Comparison of ENCODE assay signal across 10 cellular contexts in genomic region chr16:3527216-3527829, GRCh38. TPM values are rescaled to one million over a fixed set of nuclear protein-coding genes. Genes with fewer than 3 reads are reported as not detected.
DNase-seq lines count a peak whose midpoint lies in the region; ATAC-seq and TF ChIP-seq lines count a peak whose summit lies in the region.
"Not testable (repeated sequence)": the region's sequence is repeated elsewhere in the genome, so short reads cannot be mapped to it uniquely, and the experiment has no call there.
"Had no signal": no experiment of that assay in that cellular context is flagged by ENCODE, and none has a peak within 500 bp of the region (broad histone marks: within the 10 kb centered on the region; RNA-seq: fewer than 3 reads in every experiment).

No MANE protein-coding gene starts in this region.

- not testable (repeated sequence) for ATAC-seq in lower lobe of right lung

- H3K9me2 ChIP-seq in SU-DHL-6 (replicated peaks; ENCODE audit: insufficient read depth, low read length) = not testable (repeated sequence)

- not testable (repeated sequence) for H3K4me1 ChIP-seq in esophagus squamous epithelium, lower lobe of right lung

- not testable (repeated sequence) for TF ChIP-seq POLR2A in esophagus squamous epithelium (IDR thresholded peaks at IDR 0.05)

- not testable (repeated sequence) for H3K36me3 ChIP-seq in SU-DHL-6 (ENCODE audit: low read length)
- H3K36me3 ChIP-seq in esophagus squamous epithelium = peaks cover 5 to 78% (median 19%) of the 10 kb centered on the region in 3 donors
- peaks cover 68% of the 10 kb centered on the region for H3K36me3 ChIP-seq in lower lobe of right lung

- H3K27ac ChIP-seq in SU-DHL-6 (ENCODE audit: low read depth, low read length); esophagus squamous epithelium; lower lobe of right lung: not testable (repeated sequence)

- DNase-seq in AG04449 (ENCODE audit: low read depth, low spot score); GM13976 (ENCODE audit: low spot score); esophagus squamous epithelium (lab: John Stamatoyannopoulos, UW): not testable (repeated sequence)
- DNase-seq in NCI-H2029 treated with DMSO at 0.1 percent for 48 hours (lab: John Stamatoyannopoulos, UW) = peak; percentile 13
- DNase-seq in activated gamma-delta T cell treated with Interleukin-2 at 50 U/mL for 16 hours = peak; percentile 45
- DNase-seq in lower lobe of right lung = peak; percentile 85
- DNase-seq in stimulated activated CD4-positive, alpha-beta T cell treated with anti-CD3 and anti-CD28 coated beads, Interleukin-15, amount 100 ng/mL, for 48 hours (ENCODE audit: low read depth in 2 of 2) = peak; percentile 23 to 43

- POLR2A ChIA-PET in AG04449 (lab: Yijun Ruan, JAX) = not testable (repeated sequence)

- H2AFZ ChIP-seq in SU-DHL-6 (ENCODE audit: low read depth, low read length, severe bottlenecking) = not testable (repeated sequence)

- intact Hi-C loops in esophagus squamous epithelium (cut with DNase I); lower lobe of right lung (cut with DNase I): not testable (repeated sequence)

- H3F3A ChIP-seq in SU-DHL-6 (ENCODE audit: insufficient read depth) = not testable (repeated sequence)

- not testable (repeated sequence) for H3K4me3 ChIP-seq in AG04449 (ENCODE audit: low read depth, low read length); SU-DHL-6 (ENCODE audit: insufficient read depth, low read length, poor library complexity, severe bottlenecking); esophagus squamous epithelium; lower lobe of right lung

- not testable (repeated sequence) for H3K27me3 ChIP-seq in SU-DHL-6 (ENCODE audit: low read length); esophagus squamous epithelium; lower lobe of right lung (ENCODE audit: low read depth)

- H3K9ac ChIP-seq in SU-DHL-6 (ENCODE audit: low read length) = not testable (repeated sequence)

- H3K9me3 ChIP-seq in SU-DHL-6 (ENCODE audit: insufficient read depth, low read length); esophagus squamous epithelium; lower lobe of right lung: not testable (repeated sequence)

- in situ Hi-C loops in GM13976 (cut with MboI; ENCODE audit: low sequenced_read_pairs, unreplicated experiment) = loop anchor here (25.0 kb wide), 2 partner anchors 135 to 360 kb away; partner anchors contain the start of genes CREBBP and DNASE1

- WGBS in esophagus squamous epithelium, 2 donors = 32 to 49% methylated on average over 8 to 12 of the region's 12 CpGs

- CTCF ChIA-PET in AG04449 (lab: Yijun Ruan, JAX) = interaction anchor here (1.1 to 2.4 kb wide), 3 partner anchors 9 to 144 kb away, joined by 3 to 20 read pairs (median 3); no protein-coding TSS in a partner anchor

- not testable (repeated sequence) for H3K79me2 ChIP-seq in SU-DHL-6 (ENCODE audit: insufficient read depth, low read length)

- TF ChIP-seq CTCF in AG04449 (IDR thresholded peaks at IDR 0.05; ENCODE audit: insufficient read depth, low read length, missing control alignments) (peak; percentile 67), GM13976 (IDR thresholded peaks at IDR 0.05; ENCODE audit: borderline replicate concordance, control extremely low read depth, extremely low read depth, insufficient read depth, missing control alignments) (peak; percentile 84), SU-DHL-6 (IDR thresholded peaks at IDR 0.05; ENCODE audit: insufficient read depth, low read length, poor library complexity, severe bottlenecking) (peak; percentile 39), esophagus squamous epithelium (IDR thresholded peaks at IDR 0.05) (peak in 5 of 6 experiments; percentile 41 to 67 (median 57)), lower lobe of right lung (IDR thresholded peaks at IDR 0.05) (peak; percentile 63)

- not testable (repeated sequence) for H4K20me1 ChIP-seq in SU-DHL-6 (ENCODE audit: low read depth, low read length)

- not testable (repeated sequence) for H3K4me2 ChIP-seq in SU-DHL-6 (ENCODE audit: low read depth, low read length, poor library complexity, severe bottlenecking)

RNA-seq across cellular contexts. Expression of gene CLUAP1, which starts 26.5 kb away (rescaled TPM):
- 10 to 100 TPM in 1 of 4 donors, 1 to 10 TPM in 3; 1.6 to 20.1 (median 5.6) TPM for total RNA-seq in esophagus squamous epithelium
- 30.3 TPM for total RNA-seq in lower lobe of right lung

RNA-seq across cellular contexts. Expression of gene C16orf90, which starts 32.0 kb away (rescaled TPM):
- total RNA-seq in esophagus squamous epithelium = not detected
- total RNA-seq in lower lobe of right lung = not detected
- total RNA-seq: frontal cortex, urinary bladder had no signal

RNA-seq across cellular contexts. Expression of gene NLRC3, which starts 49.9 kb away (rescaled TPM):
- total RNA-seq in esophagus squamous epithelium (1 to 10 TPM in 3 of 4 donors, under 1 TPM in 1; 0.70 to 4.0 (median 1.8) TPM), lower lobe of right lung (3.9 TPM)
